22 cellular contexts compared by ENCODE assay signal in the genomic region with DNA sequence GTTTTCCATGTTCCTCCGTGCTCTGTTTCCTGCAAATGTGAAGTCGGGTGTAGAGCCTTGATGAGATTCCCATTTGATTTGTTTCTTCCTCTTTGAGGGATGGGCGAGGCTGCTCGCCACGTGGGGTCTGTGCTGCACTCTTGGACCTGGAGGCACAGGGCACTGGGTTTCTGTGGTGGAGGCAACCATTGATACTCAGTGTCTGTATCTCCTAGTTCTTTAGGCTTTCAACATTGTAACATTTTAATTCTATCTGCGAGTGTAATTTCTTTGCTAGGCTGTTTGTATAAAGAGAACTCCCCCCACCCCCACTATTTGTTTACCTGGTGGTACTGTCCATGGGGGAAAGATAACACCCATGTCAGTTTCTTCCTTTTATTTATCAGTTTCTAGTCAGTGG.
"Had no signal": no experiment of that assay in that cellular context is flagged by ENCODE, and none has a peak within 500 bp of the region (broad histone marks: within the 10 kb centered on the region; RNA-seq: fewer than 3 reads in every experiment).

No MANE protein-coding gene starts in this region.

- H3K4me2 ChIP-seq: neural progenitor cell had no signal

- H3K9me3 Mint-ChIP-seq: activated naive CD4-positive, alpha-beta T cell treated with anti-CD3 and anti-CD28 coated beads, Interleukin-2, amount 10 ng/mL, durations not matched to agents 7 days and 5 days; activated naive CD8-positive, alpha-beta T cell treated with anti-CD3 and anti-CD28 coated beads, Interleukin-2, amount 50 U/mL, for 24 hours; activated T-cell treated with anti-CD3 and anti-CD28 coated beads, Interleukin-2, amount 50 U/mL, for 4 hours; central memory CD8-positive, alpha-beta T cell; neural progenitor cell; stimulated activated naive CD8-positive, alpha-beta T cell treated with anti-CD3 and anti-CD28 coated beads, Interleukin-15, amount 100 ng/mL, for 72 hours; T-cell had no signal

- ATAC-seq: activated naive CD8-positive, alpha-beta T cell treated with anti-CD3 and anti-CD28 coated beads, Interleukin-2, amount 50 U/mL, for 24 hours; activated T-cell treated with anti-CD3 and anti-CD28 coated beads, Interleukin-2, amount 50 U/mL, for 4 hours; left lobe of liver; stimulated activated naive CD8-positive, alpha-beta T cell treated with anti-CD3 and anti-CD28 coated beads, Interleukin-15, amount 100 ng/mL, for 72 hours; T-cell had no signal

- H2AFZ ChIP-seq: neural progenitor cell had no signal

- H3K9ac ChIP-seq: neural progenitor cell had no signal

- DNase-seq: activated CD4-positive, alpha-beta T cell treated with anti-CD3 and anti-CD28 coated beads, Interleukin-2, amount 50 U/mL, for 1 hour; activated CD8-positive, alpha-beta memory T cell treated with anti-CD3 and anti-CD28 coated beads, Interleukin-2, amount 50 U/mL, for 4 hours; activated naive CD4-positive, alpha-beta T cell treated with anti-CD3 and anti-CD28 coated beads, Interleukin-2, amount 10 ng/mL, durations not matched to agents 7 days and 5 days; activated naive CD8-positive, alpha-beta T cell treated with anti-CD3 and anti-CD28 coated beads, Interleukin-2, amount 50 U/mL, for 24 hours; activated T-cell treated with anti-CD3 and anti-CD28 coated beads, Interleukin-2, amount 50 U/mL, for 4 hours; anterior cingulate cortex; erythroblast; foreskin melanocyte; hypothalamus; stimulated activated CD4-positive, alpha-beta T cell treated with anti-CD3 and anti-CD28 coated beads, Interleukin-12 subunit alpha, Interleukin-12 subunit beta, amount 100 ng/mL, for 4 hours; stimulated activated CD4-positive, alpha-beta T cell treated with anti-CD3 and anti-CD28 coated beads, Interleukin-1b, Interleukin-23, amount 100 ng/mL, for 48 hours; stimulated activated CD8-positive, alpha-beta memory T cell treated with anti-CD3 and anti-CD28 coated beads, Interleukin-4, amount 100 ng/mL, for 48 hours; stimulated activated naive CD8-positive, alpha-beta T cell treated with anti-CD3 and anti-CD28 coated beads, Interleukin-15, amount 100 ng/mL, for 72 hours; T-cell; upper lobe of left lung had no signal

- H3K4me3 ChIP-seq: coronary artery, neural progenitor cell, upper lobe of left lung had no signal

- H3K27ac Mint-ChIP-seq: activated naive CD4-positive, alpha-beta T cell treated with anti-CD3 and anti-CD28 coated beads, Interleukin-2, amount 10 ng/mL, durations not matched to agents 7 days and 5 days; activated naive CD8-positive, alpha-beta T cell treated with anti-CD3 and anti-CD28 coated beads, Interleukin-2, amount 50 U/mL, for 24 hours; neural progenitor cell; progenitor cell of endocrine pancreas; T-cell had no signal

- H3K27me3 Mint-ChIP-seq: activated naive CD4-positive, alpha-beta T cell treated with anti-CD3 and anti-CD28 coated beads, Interleukin-2, amount 10 ng/mL, durations not matched to agents 7 days and 5 days; activated naive CD8-positive, alpha-beta T cell treated with anti-CD3 and anti-CD28 coated beads, Interleukin-2, amount 50 U/mL, for 24 hours; central memory CD8-positive, alpha-beta T cell; progenitor cell of endocrine pancreas; stimulated activated naive CD8-positive, alpha-beta T cell treated with anti-CD3 and anti-CD28 coated beads, Interleukin-15, amount 100 ng/mL, for 72 hours; T-cell had no signal

- H3K4me3 Mint-ChIP-seq: activated naive CD4-positive, alpha-beta T cell treated with anti-CD3 and anti-CD28 coated beads, Interleukin-2, amount 10 ng/mL, durations not matched to agents 7 days and 5 days; activated naive CD8-positive, alpha-beta T cell treated with anti-CD3 and anti-CD28 coated beads, Interleukin-2, amount 50 U/mL, for 24 hours; activated T-cell treated with anti-CD3 and anti-CD28 coated beads, Interleukin-2, amount 50 U/mL, for 4 hours; central memory CD8-positive, alpha-beta T cell; neural progenitor cell; stimulated activated naive CD8-positive, alpha-beta T cell treated with anti-CD3 and anti-CD28 coated beads, Interleukin-15, amount 100 ng/mL, for 72 hours; T-cell had no signal

- FAIRE-seq: endometrium, keratinocyte had no signal

- H3K9me3 ChIP-seq: upper lobe of left lung had no signal

- H3K36me3 ChIP-seq: neural progenitor cell had no signal

- H3K27me3 ChIP-seq: neural progenitor cell, upper lobe of left lung had no signal

- H3K27ac ChIP-seq: neural progenitor cell, upper lobe of left lung had no signal
